Comparison of ENCODE assay signal across 22 cellular contexts in the genomic region with DNA sequence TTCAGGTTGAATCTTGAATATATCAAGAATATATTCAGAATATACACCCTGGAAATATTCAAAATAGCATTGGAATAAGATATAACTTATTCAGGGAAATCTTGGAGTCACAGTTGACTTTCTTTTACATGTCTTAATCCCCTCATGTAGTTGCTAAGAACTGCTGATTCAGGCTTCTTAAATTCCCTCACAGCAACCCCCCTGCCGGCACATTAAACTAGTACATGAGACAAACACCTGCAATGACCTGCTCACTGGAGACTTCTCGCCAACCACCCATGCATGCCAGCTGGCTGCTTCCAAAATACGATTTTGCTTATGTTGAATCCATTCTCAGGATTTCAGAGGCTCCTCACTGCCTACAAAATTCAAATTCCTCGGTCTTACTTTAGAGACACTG.
DNase-seq lines count a peak whose midpoint lies in the region; ATAC-seq, FAIRE-seq and TF ChIP-seq lines count a peak whose summit lies in the region.
"Had no signal": no experiment of that assay in that cellular context is flagged by ENCODE, and none has a peak within 500 bp of the region (broad histone marks: within the 10 kb centered on the region; RNA-seq: fewer than 3 reads in every experiment).

No MANE protein-coding gene starts in this region.

- intact Hi-C loops in pancreas (cut with DNase I) = no loop called here
- intact Hi-C loops in CD4-positive, alpha-beta memory T cell (cut with micrococcal nuclease) = no loop called here

- WGBS in tibial nerve, 2 donors = 85 to 87% methylated on average over 4 of the region's 4 CpGs
- 48 to 72% methylated on average over 4 of the region's 4 CpGs for WGBS in pancreas, 2 donors

- H3K9me3 ChIP-seq in tibial nerve (no peaks in the 10 kb centered on the region), pancreas (no peaks in the 10 kb centered on the region)
- no peaks in the 10 kb centered on the region for H3K9me3 ChIP-seq in CD4-positive, alpha-beta memory T cell (ENCODE audit: control insufficient read depth in 1 of 2, low read length in 2 of 2)
- H3K9me3 ChIP-seq: BE2C, HAP-1 had no signal

- peaks cover 0 to 2% (median 0%) of the 10 kb centered on the region in 8 donors for H3K9me3 Mint-ChIP-seq in CD4-positive, alpha-beta memory T cell
- H3K9me3 Mint-ChIP-seq: CD8-positive, alpha-beta T cell had no signal

- H3K27ac Mint-ChIP-seq in CD4-positive, alpha-beta memory T cell = no peak overlapping the region
- H3K27ac Mint-ChIP-seq: CD8-positive, alpha-beta T cell; HFFc6 had no signal

- H3K36me3 ChIP-seq in tibial nerve (no peaks in the 10 kb centered on the region), pancreas (no peaks in the 10 kb centered on the region)
- H3K36me3 ChIP-seq in CD4-positive, alpha-beta memory T cell (ENCODE audit: insufficient read depth, low read length) = no peaks in the 10 kb centered on the region
- H3K36me3 ChIP-seq: BE2C, HAP-1 had no signal

- DNase-seq in HEK293T (ENCODE audit: extremely low spot score) (peak; percentile 2), epithelial cell of proximal tubule (ENCODE audit: low read depth) (no peak), kidney tubule cell (ENCODE audit: low spot score) (peak; percentile 24), renal cortical epithelial cell (ENCODE audit: low read depth) (peak; percentile 34), tibial nerve (ENCODE audit: low spot score in 2 of 2) (no peak), glomerular visceral epithelial cell (ENCODE audit: extremely low spot score) (no peak), pancreas (no peak)
- no peak for DNase-seq in CD4-positive, alpha-beta memory T cell
- DNase-seq: BE2C; CD8-positive, alpha-beta T cell; COR-L47; DMS153; DMS79 treated with DMSO at 0.1 percent for 48 hours; EL; GOT3; HFFc6 had no signal

- no peaks in the 10 kb centered on the region for H3K36me3 Mint-ChIP-seq in CD4-positive, alpha-beta memory T cell
- H3K36me3 Mint-ChIP-seq: CD8-positive, alpha-beta T cell had no signal

- TF ChIP-seq POLR2A in tibial nerve (IDR thresholded peaks at IDR 0.05) = no peak

- FAIRE-seq in pancreas (lab: Jason Lieb, UNC) = no peak
- FAIRE-seq: A204.1, D721Med, G401.6, GM12891 had no signal

- POLR2A ChIA-PET in HEK293T (lab: Yijun Ruan, JAX) = interaction anchor here (0.7 kb wide), 1 partner anchor 176 kb away, joined by 3 read pairs; no protein-coding TSS in a partner anchor
- POLR2A ChIA-PET in CD4-positive, alpha-beta memory T cell (lab: Charles Lee; ENCODE audit: partially characterized antibody) = no interaction called here

- H3K4me1 ChIP-seq in tibial nerve = no peaks in the 10 kb centered on the region
- no peaks in the 10 kb centered on the region for H3K4me1 ChIP-seq in pancreas
- no peaks in the 10 kb centered on the region for H3K4me1 ChIP-seq in CD4-positive, alpha-beta memory T cell (ENCODE audit: insufficient read depth, low read length)
- H3K4me1 ChIP-seq: BE2C, HAP-1 had no signal

- TF ChIP-seq CTCF in epithelial cell of proximal tubule (conservative IDR thresholded peaks at IDR 0.05; ENCODE audit: low read depth, low read length) (peak; percentile 40), tibial nerve (IDR thresholded peaks at IDR 0.05) (no peak), pancreas (IDR thresholded peaks at IDR 0.05) (no peak)

- H3K27me3 ChIP-seq in tibial nerve = no peaks in the 10 kb centered on the region
- peaks cover 0 to 5% (median 0%) of the 10 kb centered on the region in 4 donors for H3K27me3 ChIP-seq in pancreas
- H3K27me3 ChIP-seq in CD4-positive, alpha-beta memory T cell (ENCODE audit: insufficient read depth, low read length) = no peaks in the 10 kb centered on the region
- H3K27me3 ChIP-seq: BE2C had no signal

- H3K4me1 Mint-ChIP-seq in CD4-positive, alpha-beta memory T cell = no peaks in the 10 kb centered on the region

- TF ChIP-seq EP300 in tibial nerve (IDR thresholded peaks at IDR 0.05) = no peak

- ATAC-seq in pancreas = no peak
- ATAC-seq: CD8-positive, alpha-beta T cell had no signal

- H3K27me3 Mint-ChIP-seq in CD4-positive, alpha-beta memory T cell = no peaks in the 10 kb centered on the region

- CTCF ChIA-PET in HEK293T (lab: Yijun Ruan, JAX) = no interaction called here
- CTCF ChIA-PET in CD4-positive, alpha-beta memory T cell (lab: Charles Lee; ENCODE audit: partially characterized antibody) = no interaction called here

- H3K4me3 Mint-ChIP-seq in CD4-positive, alpha-beta memory T cell = no peak overlapping the region
- H3K4me3 Mint-ChIP-seq: CD8-positive, alpha-beta T cell; HFFc6 had no signal

- H3K27ac ChIP-seq in tibial nerve (no peak overlapping the region), pancreas (no peak overlapping the region)
- H3K27ac ChIP-seq in CD4-positive, alpha-beta memory T cell (ENCODE audit: low read depth, low read length) = no peak overlapping the region
- H3K27ac ChIP-seq: C4-2B had no signal

- H3K4me3 ChIP-seq in epithelial cell of proximal tubule (ENCODE audit: low read depth, low read length) = no peak overlapping the region
- H3K4me3 ChIP-seq in tibial nerve = no peak overlapping the region
- H3K4me3 ChIP-seq in pancreas = no peak overlapping the region
- H3K4me3 ChIP-seq in CD4-positive, alpha-beta memory T cell (ENCODE audit: low read length in 2 of 2) = no peak overlapping the region
- H3K4me3 ChIP-seq: HAP-1 had no signal

TF ChIP-seq in HEK293T, 16 proteins besides CTCF, POLR2A, EP300 and RAD21:
- TF ChIP-seq BHLHE40 (IDR thresholded peaks at IDR 0.05; ENCODE audit: borderline replicate concordance) = no peak

Comparison
In these comparisons a context has a peak if more than half of its experiments do, and no peak if none do; other contexts are left out.
1. DNase-seq: peak in HEK293T (single experiment), kidney tubule cell (single experiment) and renal cortical epithelial cell (single experiment); none in epithelial cell of proximal tubule (single experiment), tibial nerve (0 of 2), glomerular visceral epithelial cell (single experiment), pancreas (0 of 6) and CD4-positive, alpha-beta memory T cell (0 of 5).